Comparison of ENCODE assay signal across 8 cellular contexts in genomic region chr17:68514809-68515208, GRCh38. TPM values are rescaled to one million over a fixed set of nuclear protein-coding genes. Genes with fewer than 3 reads are reported as not detected.
A peak's percentile ranks its signal among the peaks of the same experiment; 100 is the strongest.
DNase-seq lines count a peak whose midpoint lies in the region; ATAC-seq lines count a peak whose summit lies in the region.

No MANE protein-coding gene starts in this region.

- no peaks in the 10 kb centered on the region for H3K9me3 Mint-ChIP-seq in T-helper 1 cell treated with Interleukin-12 subunit alpha and Interleukin-12 subunit beta and Interleukin-4 antibody, amounts not matched to agents 30 μg/mL and 1 μg/mL, for 36 hours
- peaks cover 0 to 2% (median 0%) of the 10 kb centered on the region in 6 donors for H3K9me3 Mint-ChIP-seq in immature natural killer cell

- peaks cover 47% of the 10 kb centered on the region for H3K36me3 ChIP-seq in adipocyte (ENCODE audit: control insufficient read depth, insufficient read depth, low read length, severe bottlenecking)

- H3K4me3 Mint-ChIP-seq in T-helper 1 cell treated with Interleukin-12 subunit alpha and Interleukin-12 subunit beta and Interleukin-4 antibody, amounts not matched to agents 30 μg/mL and 1 μg/mL, for 36 hours, result peak overlapping the region; percentile 97
- H3K4me3 Mint-ChIP-seq in immature natural killer cell, result peak overlapping the region; percentile 40 to 100 (median 99)

- H3K36me3 Mint-ChIP-seq in T-helper 1 cell treated with Interleukin-12 subunit alpha and Interleukin-12 subunit beta and Interleukin-4 antibody, amounts not matched to agents 30 μg/mL and 1 μg/mL, for 36 hours (ENCODE audit: low read depth), result peaks cover 36% of the 10 kb centered on the region
- H3K36me3 Mint-ChIP-seq in immature natural killer cell, result peaks cover 10 to 29% (median 12%) of the 10 kb centered on the region in 3 donors

- H3K27me3 ChIP-seq in adipocyte (replicated peaks; ENCODE audit: control insufficient read depth, insufficient read depth, low read length), result no peaks in the 10 kb centered on the region

- H3K27ac Mint-ChIP-seq in T-helper 1 cell treated with Interleukin-12 subunit alpha and Interleukin-12 subunit beta and Interleukin-4 antibody, amounts not matched to agents 30 μg/mL and 1 μg/mL, for 36 hours, result peak overlapping the region; percentile 26
- H3K27ac Mint-ChIP-seq in immature natural killer cell, result peak overlapping the region; percentile 21 to 100 (median 98)

- H3K9ac ChIP-seq in adipocyte (ENCODE audit: low read length), result peak overlapping the region; percentile 99

- H3K9me3 ChIP-seq in adipocyte (ENCODE audit: control insufficient read depth, low read length), result no peaks in the 10 kb centered on the region

- ATAC-seq in HG03280 (IDR thresholded peaks at IDR 0.05; ENCODE audit: unreplicated experiment), result no peak

- H3K4me1 ChIP-seq in adipocyte (ENCODE audit: control insufficient read depth, insufficient read depth, low read length), result peaks cover 44% of the 10 kb centered on the region

- DNase-seq in T-helper 1 cell (no peak), adipocyte (ENCODE audit: low read depth) (peak; percentile 85), immature natural killer cell (no peak), substantia nigra (lab: John Stamatoyannopoulos, UW) (no peak), NCI-H1092 treated with DMSO at 0.1 percent for 48 hours (lab: John Stamatoyannopoulos, UW) (no peak), NCI-H226 (no peak)

- H3K27ac ChIP-seq in substantia nigra (ENCODE audit: low read depth, low read length, poor library complexity, severe bottlenecking), result peak overlapping the region; percentile 39

- peak overlapping the region; percentile 98 for H3K4me3 ChIP-seq in adipocyte (ENCODE audit: low read length)

- H3K27me3 Mint-ChIP-seq in T-helper 1 cell treated with Interleukin-12 subunit alpha and Interleukin-12 subunit beta and Interleukin-4 antibody, amounts not matched to agents 30 μg/mL and 1 μg/mL, for 36 hours (ENCODE audit: low read depth), result no peaks in the 10 kb centered on the region
- H3K27me3 Mint-ChIP-seq in immature natural killer cell (ENCODE audit: low read depth in 3 of 3), result peaks cover 17 to 31% (median 28%) of the 10 kb centered on the region in 3 donors

- peaks cover 47% of the 10 kb centered on the region for H3K4me1 Mint-ChIP-seq in T-helper 1 cell treated with Interleukin-12 subunit alpha and Interleukin-12 subunit beta and Interleukin-4 antibody, amounts not matched to agents 30 μg/mL and 1 μg/mL, for 36 hours (ENCODE audit: low read depth)
- peaks cover 67 to 84% of the 10 kb centered on the region in 2 donors for H3K4me1 Mint-ChIP-seq in immature natural killer cell

RNA-seq across cellular contexts. Expression of gene PRKAR1A, which starts 2.6 kb away (rescaled TPM):
- polyA plus RNA-seq in immature natural killer cell, result 100 to 1,000 TPM; 275 to 458 (median 320) TPM

RNA-seq across cellular contexts. Expression of gene WIPI1, which starts 57.5 kb away (rescaled TPM):
- polyA plus RNA-seq in immature natural killer cell, result 10 to 100 TPM; 21.1 to 43.4 (median 30.0) TPM
